ENCODE assay signal across 1 cellular context in the genomic region with DNA sequence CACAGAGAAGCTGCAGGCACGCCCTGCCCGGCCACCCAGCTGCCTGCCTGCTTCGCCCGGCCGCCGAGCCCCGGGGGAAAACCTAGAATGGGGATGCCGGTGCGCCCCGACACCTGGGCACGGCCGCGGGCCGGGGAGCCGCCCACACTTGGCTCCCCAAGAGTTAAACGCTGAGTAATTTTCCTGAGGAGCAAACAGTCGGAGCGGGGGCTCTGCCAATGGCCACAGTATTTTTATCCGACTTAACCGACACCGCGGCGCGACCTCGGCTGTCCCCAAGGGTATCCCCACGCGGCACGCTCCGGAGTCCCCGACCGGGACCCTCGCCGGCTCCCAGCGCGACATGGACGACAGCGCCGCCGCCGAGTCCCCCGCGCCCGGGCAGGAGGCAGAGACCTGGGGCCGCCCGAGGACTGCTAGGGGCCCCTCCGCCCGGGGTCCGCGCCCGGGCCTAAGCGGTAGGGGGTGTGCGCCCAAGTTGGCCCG.
TF ChIP-seq lines count a peak whose summit lies in the region.

No MANE protein-coding gene starts in this region.

TF ChIP-seq in GM23338, 12 proteins besides CTCF, POLR2A, EP300 and RAD21 (continued from another document):
- TF ChIP-seq, protein P1, sequence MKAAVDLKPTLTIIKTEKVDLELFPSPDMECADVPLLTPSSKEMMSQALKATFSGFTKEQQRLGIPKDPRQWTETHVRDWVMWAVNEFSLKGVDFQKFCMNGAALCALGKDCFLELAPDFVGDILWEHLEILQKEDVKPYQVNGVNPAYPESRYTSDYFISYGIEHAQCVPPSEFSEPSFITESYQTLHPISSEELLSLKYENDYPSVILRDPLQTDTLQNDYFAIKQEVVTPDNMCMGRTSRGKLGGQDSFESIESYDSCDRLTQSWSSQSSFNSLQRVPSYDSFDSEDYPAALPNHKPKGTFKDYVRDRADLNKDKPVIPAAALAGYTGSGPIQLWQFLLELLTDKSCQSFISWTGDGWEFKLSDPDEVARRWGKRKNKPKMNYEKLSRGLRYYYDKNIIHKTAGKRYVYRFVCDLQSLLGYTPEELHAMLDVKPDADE (IDR thresholded peaks at IDR 0.05): no peak
- no peak for TF ChIP-seq EZH2 (IDR thresholded peaks at IDR 0.05; ENCODE audit: low read depth, unreplicated experiment)
- TF ChIP-seq EZH2phosphoT487 (IDR thresholded peaks at IDR 0.05; ENCODE audit: unreplicated experiment): no peak
- TF ChIP-seq JUNB (IDR thresholded peaks at IDR 0.05; ENCODE audit: unreplicated experiment): no peak
